2 cellular contexts compared by ENCODE assay signal in genomic region chr20:35518975-35519374, GRCh38.
TF ChIP-seq lines count a peak whose summit lies in the region.

No MANE protein-coding gene starts in this region.

TF ChIP-seq in IMR-90, 13 proteins besides CTCF, POLR2A, EP300 and RAD21:
- TF ChIP-seq ELK1 (IDR thresholded peaks at IDR 0.05; ENCODE audit: borderline replicate concordance, low read depth, low read length) (no peak), CEBPB (IDR thresholded peaks at IDR 0.05; ENCODE audit: low read depth, low read length) (peak; percentile 86)

TF ChIP-seq in K562, 482 proteins besides CTCF, POLR2A, EP300 and RAD21:
- TF ChIP-seq CEBPB (tag; IDR thresholded peaks at IDR 0.05) (peak; percentile 71), CEBPG (CRISPR knock-in tag; IDR thresholded peaks at IDR 0.05) (no peak), CEBPG (tag; conservative IDR thresholded peaks at IDR 0.05 in 1 of 2, IDR thresholded peaks at IDR 0.05 in 1 of 2) (peak in 1 of 2 experiments; percentile 57; a peak in 1 of 4 replicates), NFE2L1 (tag; IDR thresholded peaks at IDR 0.05; ENCODE audit: borderline replicate concordance, low read depth) (no peak)
